1 cellular context compared by ENCODE assay signal in the genomic region with DNA sequence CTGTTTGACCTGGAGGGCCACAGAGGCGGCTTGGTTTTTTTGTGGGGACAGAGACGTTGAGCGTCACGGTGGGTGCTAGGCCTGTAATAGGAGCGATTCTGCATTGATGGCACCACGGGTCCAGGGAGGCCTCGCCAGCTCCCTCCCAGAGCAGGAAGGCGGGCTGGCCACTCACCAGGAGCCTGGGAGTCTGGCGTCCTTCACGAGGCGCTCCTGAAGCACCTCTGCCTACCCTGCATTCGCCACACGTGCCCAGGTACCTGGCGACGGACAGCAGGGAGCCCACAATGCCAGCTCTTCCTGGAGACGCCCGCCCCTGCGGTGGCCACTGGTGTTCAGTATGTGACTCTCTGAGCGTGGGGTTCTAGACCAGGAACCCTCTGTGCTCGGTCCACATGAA.
TF ChIP-seq lines count a peak whose summit lies in the region.

No MANE protein-coding gene starts in this region.

TF ChIP-seq in H1, 55 proteins besides CTCF, POLR2A, EP300 and RAD21 (continued from another document):
- TF ChIP-seq, protein P1, sequence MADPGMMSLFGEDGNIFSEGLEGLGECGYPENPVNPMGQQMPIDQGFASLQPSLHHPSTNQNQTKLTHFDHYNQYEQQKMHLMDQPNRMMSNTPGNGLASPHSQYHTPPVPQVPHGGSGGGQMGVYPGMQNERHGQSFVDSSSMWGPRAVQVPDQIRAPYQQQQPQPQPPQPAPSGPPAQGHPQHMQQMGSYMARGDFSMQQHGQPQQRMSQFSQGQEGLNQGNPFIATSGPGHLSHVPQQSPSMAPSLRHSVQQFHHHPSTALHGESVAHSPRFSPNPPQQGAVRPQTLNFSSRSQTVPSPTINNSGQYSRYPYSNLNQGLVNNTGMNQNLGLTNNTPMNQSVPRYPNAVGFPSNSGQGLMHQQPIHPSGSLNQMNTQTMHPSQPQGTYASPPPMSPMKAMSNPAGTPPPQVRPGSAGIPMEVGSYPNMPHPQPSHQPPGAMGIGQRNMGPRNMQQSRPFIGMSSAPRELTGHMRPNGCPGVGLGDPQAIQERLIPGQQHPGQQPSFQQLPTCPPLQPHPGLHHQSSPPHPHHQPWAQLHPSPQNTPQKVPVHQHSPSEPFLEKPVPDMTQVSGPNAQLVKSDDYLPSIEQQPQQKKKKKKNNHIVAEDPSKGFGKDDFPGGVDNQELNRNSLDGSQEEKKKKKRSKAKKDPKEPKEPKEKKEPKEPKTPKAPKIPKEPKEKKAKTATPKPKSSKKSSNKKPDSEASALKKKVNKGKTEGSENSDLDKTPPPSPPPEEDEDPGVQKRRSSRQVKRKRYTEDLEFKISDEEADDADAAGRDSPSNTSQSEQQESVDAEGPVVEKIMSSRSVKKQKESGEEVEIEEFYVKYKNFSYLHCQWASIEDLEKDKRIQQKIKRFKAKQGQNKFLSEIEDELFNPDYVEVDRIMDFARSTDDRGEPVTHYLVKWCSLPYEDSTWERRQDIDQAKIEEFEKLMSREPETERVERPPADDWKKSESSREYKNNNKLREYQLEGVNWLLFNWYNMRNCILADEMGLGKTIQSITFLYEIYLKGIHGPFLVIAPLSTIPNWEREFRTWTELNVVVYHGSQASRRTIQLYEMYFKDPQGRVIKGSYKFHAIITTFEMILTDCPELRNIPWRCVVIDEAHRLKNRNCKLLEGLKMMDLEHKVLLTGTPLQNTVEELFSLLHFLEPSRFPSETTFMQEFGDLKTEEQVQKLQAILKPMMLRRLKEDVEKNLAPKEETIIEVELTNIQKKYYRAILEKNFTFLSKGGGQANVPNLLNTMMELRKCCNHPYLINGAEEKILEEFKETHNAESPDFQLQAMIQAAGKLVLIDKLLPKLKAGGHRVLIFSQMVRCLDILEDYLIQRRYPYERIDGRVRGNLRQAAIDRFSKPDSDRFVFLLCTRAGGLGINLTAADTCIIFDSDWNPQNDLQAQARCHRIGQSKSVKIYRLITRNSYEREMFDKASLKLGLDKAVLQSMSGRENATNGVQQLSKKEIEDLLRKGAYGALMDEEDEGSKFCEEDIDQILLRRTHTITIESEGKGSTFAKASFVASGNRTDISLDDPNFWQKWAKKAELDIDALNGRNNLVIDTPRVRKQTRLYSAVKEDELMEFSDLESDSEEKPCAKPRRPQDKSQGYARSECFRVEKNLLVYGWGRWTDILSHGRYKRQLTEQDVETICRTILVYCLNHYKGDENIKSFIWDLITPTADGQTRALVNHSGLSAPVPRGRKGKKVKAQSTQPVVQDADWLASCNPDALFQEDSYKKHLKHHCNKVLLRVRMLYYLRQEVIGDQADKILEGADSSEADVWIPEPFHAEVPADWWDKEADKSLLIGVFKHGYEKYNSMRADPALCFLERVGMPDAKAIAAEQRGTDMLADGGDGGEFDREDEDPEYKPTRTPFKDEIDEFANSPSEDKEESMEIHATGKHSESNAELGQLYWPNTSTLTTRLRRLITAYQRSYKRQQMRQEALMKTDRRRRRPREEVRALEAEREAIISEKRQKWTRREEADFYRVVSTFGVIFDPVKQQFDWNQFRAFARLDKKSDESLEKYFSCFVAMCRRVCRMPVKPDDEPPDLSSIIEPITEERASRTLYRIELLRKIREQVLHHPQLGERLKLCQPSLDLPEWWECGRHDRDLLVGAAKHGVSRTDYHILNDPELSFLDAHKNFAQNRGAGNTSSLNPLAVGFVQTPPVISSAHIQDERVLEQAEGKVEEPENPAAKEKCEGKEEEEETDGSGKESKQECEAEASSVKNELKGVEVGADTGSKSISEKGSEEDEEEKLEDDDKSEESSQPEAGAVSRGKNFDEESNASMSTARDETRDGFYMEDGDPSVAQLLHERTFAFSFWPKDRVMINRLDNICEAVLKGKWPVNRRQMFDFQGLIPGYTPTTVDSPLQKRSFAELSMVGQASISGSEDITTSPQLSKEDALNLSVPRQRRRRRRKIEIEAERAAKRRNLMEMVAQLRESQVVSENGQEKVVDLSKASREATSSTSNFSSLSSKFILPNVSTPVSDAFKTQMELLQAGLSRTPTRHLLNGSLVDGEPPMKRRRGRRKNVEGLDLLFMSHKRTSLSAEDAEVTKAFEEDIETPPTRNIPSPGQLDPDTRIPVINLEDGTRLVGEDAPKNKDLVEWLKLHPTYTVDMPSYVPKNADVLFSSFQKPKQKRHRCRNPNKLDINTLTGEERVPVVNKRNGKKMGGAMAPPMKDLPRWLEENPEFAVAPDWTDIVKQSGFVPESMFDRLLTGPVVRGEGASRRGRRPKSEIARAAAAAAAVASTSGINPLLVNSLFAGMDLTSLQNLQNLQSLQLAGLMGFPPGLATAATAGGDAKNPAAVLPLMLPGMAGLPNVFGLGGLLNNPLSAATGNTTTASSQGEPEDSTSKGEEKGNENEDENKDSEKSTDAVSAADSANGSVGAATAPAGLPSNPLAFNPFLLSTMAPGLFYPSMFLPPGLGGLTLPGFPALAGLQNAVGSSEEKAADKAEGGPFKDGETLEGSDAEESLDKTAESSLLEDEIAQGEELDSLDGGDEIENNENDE (IDR thresholded peaks at IDR 0.05; ENCODE audit: insufficient replicate concordance, low read length), result no peak
- TF ChIP-seq ATF3 (IDR thresholded peaks at IDR 0.05; ENCODE audit: insufficient read depth, low read depth, low read length) (no peak), SIX5 (IDR thresholded peaks at IDR 0.05; ENCODE audit: low read depth, low read length) (no peak), CREB1 (IDR thresholded peaks at IDR 0.05) (no peak), YY1 (IDR thresholded peaks at IDR 0.05; ENCODE audit: low read depth, low read length) (no peak), SP4 (IDR thresholded peaks at IDR 0.05; ENCODE audit: low read length) (no peak), SP2 (IDR thresholded peaks at IDR 0.05; ENCODE audit: low read length) (no peak), RFX5 (IDR thresholded peaks at IDR 0.05; ENCODE audit: borderline replicate concordance, low read depth, low read length) (no peak)
